Comparison of ENCODE assay signal across 8 cellular contexts in the genomic region with DNA sequence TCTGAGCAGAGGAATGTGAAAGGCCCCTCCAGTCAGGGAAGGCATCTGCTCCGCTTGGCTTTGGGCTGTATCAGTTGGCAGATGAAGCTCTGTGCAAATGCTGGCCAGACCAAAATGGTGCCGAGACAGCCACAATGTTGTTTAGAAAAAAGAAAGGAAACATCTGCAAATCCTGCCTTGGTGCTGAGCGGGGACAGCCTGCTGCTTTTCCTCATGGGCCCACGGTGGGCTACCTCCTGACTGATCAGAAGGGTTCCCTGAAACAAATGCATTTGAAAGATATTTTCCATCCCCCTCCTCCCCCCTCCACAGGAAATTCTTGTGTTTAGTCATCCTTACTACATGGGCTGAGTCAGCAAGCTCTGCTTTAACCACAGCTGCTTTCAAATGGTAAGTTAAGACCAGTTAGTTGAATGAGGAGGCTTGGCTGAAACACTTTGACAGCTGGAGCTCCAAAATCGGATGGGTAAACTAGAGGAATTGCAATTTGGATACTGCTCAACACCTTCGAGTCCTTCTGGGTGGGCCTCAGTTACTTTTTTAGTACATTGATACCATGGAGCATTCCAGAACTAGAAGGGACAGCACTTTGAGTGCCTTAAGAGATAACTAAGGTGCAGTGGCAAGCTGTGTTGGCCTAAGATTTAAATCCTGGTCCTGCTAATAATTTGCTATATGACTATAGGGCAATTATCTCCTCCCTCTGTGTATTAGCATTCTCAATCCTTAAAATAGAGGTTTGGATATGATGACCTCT. TPM values are rescaled to one million over a fixed set of nuclear protein-coding genes. Genes with fewer than 3 reads are reported as not detected.
A peak's percentile ranks its signal among the peaks of the same experiment; 100 is the strongest.
DNase-seq lines count a peak whose midpoint lies in the region; ATAC-seq and TF ChIP-seq lines count a peak whose summit lies in the region.

No MANE protein-coding gene starts in this region.

- no peaks in the 10 kb centered on the region for H3K36me3 ChIP-seq in gastrocnemius medialis
- H3K36me3 ChIP-seq in ascending aorta: no peaks in the 10 kb centered on the region

- DNase-seq in activated CD4-positive, alpha-beta T cell treated with anti-CD3 and anti-CD28 coated beads for 48 hours: peak; percentile 29
- no peak for DNase-seq in activated CD4-positive, alpha-beta T cell treated with anti-CD3 and anti-CD28 coated beads for 1 hour
- DNase-seq in HCEC 1CT (peak; percentile 85), MV-4-11 (lab: John Stamatoyannopoulos, UW) (peak; percentile 73), cardiac fibroblast (ENCODE audit: low read depth in 2 of 2) (peak; percentile 83 to 86), gastrocnemius medialis (no peak), ascending aorta (ENCODE audit: low spot score in 2 of 2) (no peak)
- DNase-seq in activated effector memory CD4-positive, alpha-beta T cell treated with Interleukin-2 at 50 U/mL for 16 hours: no peak

- H3K27me3 ChIP-seq in gastrocnemius medialis (no peaks in the 10 kb centered on the region), ascending aorta (no peaks in the 10 kb centered on the region)

- TF ChIP-seq POLR2A in gastrocnemius medialis (IDR thresholded peaks at IDR 0.05): no peak

- H3K4me3 ChIP-seq in cardiac fibroblast (replicated peaks in 1 of 2; ENCODE audit: low read depth in 2 of 2, low read length in 2 of 2): no peak overlapping the region
- no peak overlapping the region for H3K4me3 ChIP-seq in gastrocnemius medialis
- no peak overlapping the region for H3K4me3 ChIP-seq in ascending aorta

- H3K27ac ChIP-seq in gastrocnemius medialis: no peak overlapping the region
- no peak overlapping the region for H3K27ac ChIP-seq in ascending aorta

- H3K9me3 ChIP-seq in gastrocnemius medialis: no peaks in the 10 kb centered on the region
- no peaks in the 10 kb centered on the region for H3K9me3 ChIP-seq in ascending aorta

- intact Hi-C loops in gastrocnemius medialis (cut with DNase I; ENCODE audit: low total_unique reads): no loop called here
- intact Hi-C loops in ascending aorta (cut with DNase I): no loop called here

- in situ Hi-C loops in gastrocnemius medialis (cut with MboI; ENCODE audit: low sequenced_read_pairs in 4 of 4): no loop called here

- peak; percentile 52 to 62 for ATAC-seq in gastrocnemius medialis

- H3K4me1 ChIP-seq in gastrocnemius medialis (peaks cover 0 to 2% of the 10 kb centered on the region in 2 donors), ascending aorta (peaks cover 0 to 3% of the 10 kb centered on the region in 2 donors)

- TF ChIP-seq CTCF in cardiac fibroblast (IDR thresholded peaks at IDR 0.05; ENCODE audit: low read depth, low read length) (no peak), gastrocnemius medialis (IDR thresholded peaks at IDR 0.05 in 4 of 5, conservative IDR thresholded peaks at IDR 0.05 in 1 of 5) (no peak), ascending aorta (IDR thresholded peaks at IDR 0.05) (no peak)

RNA-seq across cellular contexts. Expression of a gene that starts 36.0 kb away (rescaled TPM):
- total RNA-seq in gastrocnemius medialis: not detected
- total RNA-seq in ascending aorta: not detected

Comparison
In these comparisons a context has a peak if more than half of its experiments do, and no peak if none do; other contexts are left out.
1. DNase-seq: peak in activated CD4-positive, alpha-beta T cell treated with anti-CD3 and anti-CD28 coated beads for 48 hours (single experiment), HCEC 1CT (single experiment), MV-4-11 (single experiment) and cardiac fibroblast (2 of 2); none in activated CD4-positive, alpha-beta T cell treated with anti-CD3 and anti-CD28 coated beads for 1 hour (single experiment), gastrocnemius medialis (0 of 2), ascending aorta (0 of 2) and activated effector memory CD4-positive, alpha-beta T cell treated with Interleukin-2 at 50 U/mL for 16 hours (single experiment).